ENCODE assay signal across 8 cellular contexts in the genomic region with DNA sequence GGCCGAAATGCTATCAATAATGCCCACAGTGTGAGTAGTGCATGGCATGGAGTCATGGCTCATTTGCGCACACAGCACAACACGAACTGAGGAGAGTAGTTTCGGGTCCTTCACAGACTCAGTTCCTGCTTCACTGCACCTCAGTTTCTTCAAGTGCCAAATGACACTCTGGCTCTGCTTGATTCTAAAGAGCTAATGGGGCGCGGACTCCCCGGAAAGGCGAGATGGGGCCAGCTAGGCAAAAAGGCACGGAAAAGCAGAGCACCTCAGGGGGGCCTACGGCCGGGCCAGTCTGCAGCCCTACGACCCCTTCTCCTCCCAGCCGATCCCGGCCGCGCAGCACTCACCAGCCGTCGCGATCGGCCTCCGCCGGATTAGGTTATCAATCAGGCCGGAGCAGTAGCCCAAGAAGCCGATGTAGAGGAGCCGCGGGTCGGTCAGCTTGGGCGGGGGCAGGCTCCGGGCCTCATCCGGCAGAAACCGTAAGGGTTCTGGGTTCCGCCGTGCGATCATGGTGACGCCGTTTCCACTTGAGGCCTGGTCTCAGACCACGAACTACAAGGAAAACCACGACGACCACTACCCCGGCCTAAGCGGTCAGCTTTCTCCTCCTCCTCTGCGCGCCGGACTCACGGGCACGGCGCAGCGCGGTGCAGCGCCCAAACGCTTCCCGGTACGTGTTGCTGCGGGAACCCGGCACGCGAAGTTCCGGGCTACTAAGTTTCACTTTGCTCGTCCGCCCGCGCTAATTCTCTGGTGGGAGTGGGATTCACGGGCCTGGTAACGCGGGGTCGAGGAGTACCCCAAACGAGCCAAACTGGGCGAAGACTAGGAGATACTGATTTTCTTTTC.
DNase-seq lines count a peak whose midpoint lies in the region; ATAC-seq and TF ChIP-seq lines count a peak whose summit lies in the region.

A gene (minus strand): TSS at position 631 of the 852 bp plus-strand sequence. CDS start 118 bp downstream, at position 513.

- H3K27me3 ChIP-seq in brain microvascular endothelial cell (replicated peaks), result no peaks in the 10 kb centered on the region

- peak within 1 kb of the TSS; percentile 75 for H3K4me3 ChIP-seq in brain microvascular endothelial cell (ENCODE audit: low read depth, low read length)
- H3K4me3 ChIP-seq in iPS-11a (ENCODE audit: low read depth, low read length), result peak within 1 kb of the TSS; percentile 99
- H3K4me3 ChIP-seq in skeletal muscle cell (ENCODE audit: low read depth, low read length), result peak within 1 kb of the TSS; percentile 67

- H3K27ac ChIP-seq in brain microvascular endothelial cell, result peak within 1 kb of the TSS; percentile 81

- ATAC-seq in HG02943 (IDR thresholded peaks at IDR 0.05; ENCODE audit: low read depth, unreplicated experiment), result peak; percentile 68

- TF ChIP-seq CTCF in brain microvascular endothelial cell (IDR thresholded peaks at IDR 0.05; ENCODE audit: low read depth, low read length, missing control alignments), result no peak

- peak; percentile 84 for DNase-seq in DMS 273 (lab: John Stamatoyannopoulos, UW; ENCODE audit: unreplicated experiment)
- no peak for DNase-seq in DMS 273 treated with DMSO at 0.1 percent for 48 hours (lab: John Stamatoyannopoulos, UW)
- DNase-seq in NCI-H2107 (lab: John Stamatoyannopoulos, UW), result peak; percentile 34
- DNase-seq in UCSD-AML1 (lab: John Stamatoyannopoulos, UW; ENCODE audit: unreplicated experiment), result peak; percentile 87
- peak; percentile 72 for DNase-seq in brain microvascular endothelial cell
- DNase-seq in skeletal muscle cell (ENCODE audit: low read depth), result peak; percentile 45

- no peaks in the 10 kb centered on the region for H3K36me3 ChIP-seq in brain microvascular endothelial cell (replicated peaks)

- in situ Hi-C loops in brain microvascular endothelial cell (cut with HindIII; ENCODE audit: low pct_ligation_motif_present, low sequenced_read_pairs), result no loop called here
